25 cellular contexts compared by ENCODE assay signal in the genomic region with DNA sequence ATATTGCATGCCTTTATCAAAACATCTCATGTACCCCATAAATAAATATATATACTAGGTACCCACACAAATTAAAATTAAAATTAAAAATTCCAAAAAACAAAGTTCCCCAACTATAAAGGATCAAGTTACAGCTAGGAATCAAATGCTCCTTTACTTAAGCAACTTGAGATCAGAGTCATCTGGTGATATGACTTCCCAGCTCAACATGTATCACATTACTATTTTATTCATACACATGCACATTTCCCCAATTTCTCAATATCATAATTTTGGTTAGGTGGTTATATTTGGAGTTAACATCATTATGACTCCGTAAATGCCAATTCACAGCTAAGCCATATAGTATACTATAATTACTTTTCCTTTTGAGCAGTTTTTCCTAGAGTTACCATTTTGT.
"Had no signal": no experiment of that assay in that cellular context is flagged by ENCODE, and none has a peak within 500 bp of the region (broad histone marks: within the 10 kb centered on the region; RNA-seq: fewer than 3 reads in every experiment).

No MANE protein-coding gene starts in this region.

- ATAC-seq: activated CD4-positive, alpha-beta T cell treated with anti-CD3 and anti-CD28 coated beads for 36 hours; activated CD8-positive, alpha-beta memory T cell treated with anti-CD3 and anti-CD28 coated beads, Interleukin-2, amount 10 ng/mL, durations not matched to agents 7 days and 5 days; activated CD8-positive, alpha-beta T cell treated with anti-CD3 and anti-CD28 coated beads, Interleukin-2, amount 10 ng/mL, durations not matched to agents 7 days and 5 days; activated naive CD8-positive, alpha-beta T cell treated with anti-CD3 and anti-CD28 coated beads, Interleukin-2, amount 50 U/mL, for 24 hours; body of pancreas had no signal

- DNase-seq: activated CD4-positive, alpha-beta memory T cell treated with anti-CD3 and anti-CD28 coated beads for 36 hours; activated CD4-positive, alpha-beta T cell treated with anti-CD3 and anti-CD28 coated beads for 36 hours; activated CD4-positive, alpha-beta T cell treated with anti-CD3 and anti-CD28 coated beads, Interleukin-2, amount 10 ng/mL, durations not matched to agents 24 days and 14 days; activated CD4-positive, CD25-positive, alpha-beta regulatory T cell; activated CD4-positive, CD25-positive, alpha-beta regulatory T cell treated with anti-CD3 and anti-CD28 coated beads, Interleukin-2, amount 50 U/mL, for 72 hours; activated CD8-positive, alpha-beta memory T cell treated with anti-CD3 and anti-CD28 coated beads, Interleukin-2, amount 10 ng/mL, durations not matched to agents 7 days and 5 days; activated CD8-positive, alpha-beta memory T cell treated with anti-CD3 and anti-CD28 coated beads, Interleukin-2, amount 50 U/mL, for 4 hours; activated CD8-positive, alpha-beta T cell treated with anti-CD3 and anti-CD28 coated beads, Interleukin-2, amount 10 ng/mL, durations not matched to agents 7 days and 5 days; activated effector memory CD4-positive, alpha-beta T cell treated with anti-CD3 and anti-CD28 coated beads, Interleukin-2, amount 50 U/mL, for 16 hours; activated naive CD4-positive, alpha-beta T cell treated with anti-CD3 and anti-CD28 coated beads for 36 hours; activated naive CD8-positive, alpha-beta T cell treated with anti-CD3 and anti-CD28 coated beads for 36 hours; activated naive CD8-positive, alpha-beta T cell treated with anti-CD3 and anti-CD28 coated beads, Interleukin-2, amount 50 U/mL, for 24 hours; activated T-cell treated with anti-CD3 and anti-CD28 coated beads, Interleukin-2, amount 50 U/mL, for 1 hour; activated T-cell treated with anti-CD3 and anti-CD28 coated beads, Interleukin-2, amount 50 U/mL, for 48 hours; adrenal gland; amygdala; aorta; body of pancreas; caudate nucleus; cortex of kidney; effector CD8-positive, alpha-beta T cell; esophagus squamous epithelium; foreskin melanocyte; head of caudate nucleus; T-helper 2 cell had no signal

- H3K4me3 ChIP-seq: adrenal gland, body of pancreas, esophagus squamous epithelium had no signal
